Comparison of ENCODE assay signal across 15 cellular contexts in genomic region chr13:107091386-107091785, GRCh38.
DNase-seq lines count a peak whose midpoint lies in the region; ATAC-seq, FAIRE-seq and TF ChIP-seq lines count a peak whose summit lies in the region.
"Had no signal": no experiment of that assay in that cellular context is flagged by ENCODE, and none has a peak within 500 bp of the region (broad histone marks: within the 10 kb centered on the region; RNA-seq: fewer than 3 reads in every experiment).

No MANE protein-coding gene starts in this region.

- ATAC-seq in upper lobe of right lung: no peak
- no peak for ATAC-seq in HG02852 (IDR thresholded peaks at IDR 0.05; ENCODE audit: unreplicated experiment)
- ATAC-seq: CD8-positive, alpha-beta T cell; GM23338 had no signal

- H3K4me2 ChIP-seq in BLaER1 treated with 17β-estradiol and CSF1 and Interleukin-3, amounts not matched to agents 10 nM and 100 nM: peak overlapping the region in 6 of 11 experiments; percentile 34 to 60 (median 52); a peak in 10 of 22 replicates
- H3K4me2 ChIP-seq: GM23338 had no signal

- H4K20me1 ChIP-seq in BLaER1 treated with 17β-estradiol and CSF1 and Interleukin-3, amounts not matched to agents 10 nM and 100 nM: no peaks in the 10 kb centered on the region

- peaks cover 0 to 55% (median 28%) of the 10 kb centered on the region in 10 experiments; a peak in 15 of 20 replicates for H3K4me1 ChIP-seq in BLaER1 treated with 17β-estradiol and CSF1 and Interleukin-3, amounts not matched to agents 10 nM and 100 nM
- no peaks in the 10 kb centered on the region for H3K4me1 ChIP-seq in upper lobe of right lung

- no peak for TF ChIP-seq CTCF in fibroblast of villous mesenchyme (IDR thresholded peaks at IDR 0.05; ENCODE audit: insufficient read depth, low read depth, low read length)
- no peak for TF ChIP-seq CTCF in upper lobe of right lung (IDR thresholded peaks at IDR 0.05)

- H3K27ac ChIP-seq in BLaER1 treated with 17β-estradiol and CSF1 and Interleukin-3, amounts not matched to agents 10 nM and 100 nM: peak overlapping the region in 1 of 11 experiments; percentile 24; a peak in 4 of 22 replicates
- no peak overlapping the region for H3K27ac ChIP-seq in upper lobe of right lung

- DNase-seq in fibroblast of villous mesenchyme (ENCODE audit: low read depth) (peak; percentile 10), upper lobe of right lung (no peak), HPDE6-E6E7 (ENCODE audit: extremely low spot score) (no peak)
- DNase-seq: ACHN; AML-193; Calu3; CD8-positive, alpha-beta T cell; DMS79 treated with DMSO at 0.1 percent for 48 hours; GF-D8; HCEC 1CT had no signal

- peaks cover 10 to 68% (median 41%) of the 10 kb centered on the region in 11 experiments; a peak in 16 of 22 replicates for H3K9me3 ChIP-seq in BLaER1 treated with 17β-estradiol and CSF1 and Interleukin-3, amounts not matched to agents 10 nM and 100 nM (replicated peaks in 1 of 11)
- no peaks in the 10 kb centered on the region for H3K9me3 ChIP-seq in upper lobe of right lung

- H3K9ac ChIP-seq in BLaER1 treated with 17β-estradiol and CSF1 and Interleukin-3, amounts not matched to agents 10 nM and 100 nM: no peak overlapping the region

- H3K27me3 ChIP-seq in BLaER1 treated with 17β-estradiol and CSF1 and Interleukin-3, amounts not matched to agents 10 nM and 100 nM: no peaks in the 10 kb centered on the region
- H3K27me3 ChIP-seq in upper lobe of right lung: no peaks in the 10 kb centered on the region

- no peak overlapping the region for H3K4me3 ChIP-seq in BLaER1 treated with 17β-estradiol and CSF1 and Interleukin-3, amounts not matched to agents 10 nM and 100 nM
- H3K4me3 ChIP-seq in fibroblast of villous mesenchyme (ENCODE audit: low read depth, low read length) (no peak overlapping the region), upper lobe of right lung (no peak overlapping the region)
- H3K4me3 ChIP-seq: GM23338 had no signal

- FAIRE-seq in endometrium (lab: Jason Lieb, UNC): peak; percentile 91
- FAIRE-seq: A204.1 had no signal

- intact Hi-C loops in upper lobe of right lung (cut with DNase I): no loop called here

- peaks cover 0 to 21% (median 0%) of the 10 kb centered on the region in 11 experiments; a peak in 8 of 22 replicates for H3K36me3 ChIP-seq in BLaER1 treated with 17β-estradiol and CSF1 and Interleukin-3, amounts not matched to agents 10 nM and 100 nM
- no peaks in the 10 kb centered on the region for H3K36me3 ChIP-seq in upper lobe of right lung
